30 cellular contexts compared by ENCODE assay signal in the genomic region with DNA sequence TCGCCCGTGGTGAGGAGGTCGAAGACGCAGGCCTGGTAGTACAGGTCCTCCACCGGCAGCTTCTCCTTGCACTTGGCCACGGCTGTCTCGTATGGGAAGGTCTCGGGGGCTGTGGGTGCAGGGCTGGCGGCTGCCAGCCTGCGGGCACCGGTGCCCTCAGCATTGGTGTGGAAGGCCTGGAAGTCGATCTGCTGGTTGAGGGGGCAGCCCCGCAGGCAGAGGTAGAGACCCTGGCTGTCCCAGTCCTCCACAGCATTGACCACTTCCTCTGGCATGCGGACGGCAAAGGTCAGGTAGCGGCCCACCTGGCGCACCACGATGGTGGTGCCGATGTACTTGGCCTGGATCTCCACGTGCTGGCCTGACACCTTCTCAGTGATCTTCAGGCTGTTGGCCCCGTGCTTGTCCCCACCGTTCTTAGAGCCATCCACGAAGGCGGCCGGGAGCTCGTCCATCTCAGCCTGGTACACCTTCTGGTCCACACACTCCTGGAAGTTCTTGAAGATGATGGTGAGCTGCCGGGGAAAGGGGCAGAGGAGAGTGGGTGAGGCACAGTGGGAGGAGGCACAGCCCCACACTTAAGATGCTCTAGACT. TPM values are rescaled to one million over a fixed set of nuclear protein-coding genes. Genes with fewer than 3 reads are reported as not detected.
"Had no signal": no experiment of that assay in that cellular context is flagged by ENCODE, and none has a peak within 500 bp of the region (broad histone marks: within the 10 kb centered on the region; RNA-seq: fewer than 3 reads in every experiment).

No MANE protein-coding gene starts in this region.

- H3K36me3 ChIP-seq: colonic mucosa, ovary had no signal

- H3K4me3 ChIP-seq: breast epithelium, colonic mucosa, gastroesophageal sphincter, lung, ovary, SK-N-MC, smooth muscle cell, stomach, suprapubic skin, tibial artery had no signal

- ATAC-seq: gastroesophageal sphincter; natural killer cell treated with Interleukin-12 subunit alpha and Interleukin-12 subunit beta and Interleukin-15 and Interleukin-18, amount 100 ng/mL, for 72 hours; stimulated activated naive B cell treated with anti-CD40 and anti-IgM and Interleukin-4, amounts not matched to agents 10 μg/mL and 1 μg/mL and 100 μg/mL, for 72 hours had no signal

- H3K27me3 ChIP-seq: breast epithelium, colonic mucosa, gastroesophageal sphincter, ovary, suprapubic skin, tibial artery had no signal

- H3K9me3 ChIP-seq: colonic mucosa, ovary, suprapubic skin had no signal

- H3K27ac ChIP-seq: colonic mucosa, ovary, SK-N-MC, suprapubic skin, tibial artery had no signal

- H3K4me1 ChIP-seq: colonic mucosa had no signal

- DNase-seq: activated CD4-positive, alpha-beta memory T cell treated with anti-CD3 and anti-CD28 coated beads for 36 hours; activated CD4-positive, alpha-beta T cell treated with anti-CD3 and anti-CD28 coated beads, Interleukin-2, amount 10 ng/mL, durations not matched to agents 24 days and 14 days; activated CD4-positive, CD25-positive, alpha-beta regulatory T cell treated with anti-CD3 and anti-CD28 coated beads, Interleukin-2, amount 50 U/mL, for 72 hours; activated CD8-positive, alpha-beta memory T cell treated with anti-CD3 and anti-CD28 coated beads, Interleukin-2, amount 50 U/mL, for 48 hours; activated gamma-delta T cell; activated naive CD4-positive, alpha-beta T cell treated with anti-CD3 and anti-CD28 coated beads, Interleukin-2, amount 10 ng/mL, durations not matched to agents 7 days and 5 days; activated naive CD8-positive, alpha-beta T cell treated with anti-CD3 and anti-CD28 coated beads, Interleukin-2, amount 10 ng/mL, durations not matched to agents 7 days and 5 days; activated T-cell treated with anti-CD3 and anti-CD28 coated beads, Interleukin-2, amount 50 U/mL, for 24 hours; colonic mucosa; effector memory CD4-positive, alpha-beta T cell; erythroblast; head of caudate nucleus; hippocampal formation; immature natural killer cell; mesendoderm; ovary; stimulated activated CD4-positive, alpha-beta T cell treated with anti-CD3 and anti-CD28 coated beads, Interleukin-1b, Interleukin-23, amount 100 ng/mL, for 48 hours; stimulated activated CD4-positive, alpha-beta T cell treated with anti-CD3 and anti-CD28 coated beads, Interleukin-4, amount 100 ng/mL, for 4 hours; stimulated activated CD8-positive, alpha-beta memory T cell treated with anti-CD3 and anti-CD28 coated beads, Interleukin-4, amount 100 ng/mL, for 48 hours; stimulated activated naive B cell treated with anti-CD40 and anti-IgM and Interleukin-4, amounts not matched to agents 10 μg/mL and 1 μg/mL and 100 μg/mL, for 72 hours; stomach; tibial artery had no signal

RNA-seq across cellular contexts. Expression of gene RGMA, which starts 43.7 kb away (rescaled TPM):
- total RNA-seq: fibroblast of villous mesenchyme; natural killer cell treated with Interleukin-12 subunit alpha and Interleukin-12 subunit beta and Interleukin-15 and Interleukin-18, amount 100 ng/mL, for 72 hours had no signal
- polyA plus RNA-seq: immature natural killer cell had no signal
